ENCODE assay signal across 18 cellular contexts in genomic region chr5:7493622-7494021, GRCh38.
A peak's percentile ranks its signal among the peaks of the same experiment; 100 is the strongest.
DNase-seq lines count a peak whose midpoint lies in the region; ATAC-seq and TF ChIP-seq lines count a peak whose summit lies in the region.
"Had no signal": no experiment of that assay in that cellular context is flagged by ENCODE, and none has a peak within 500 bp of the region (broad histone marks: within the 10 kb centered on the region; RNA-seq: fewer than 3 reads in every experiment).

No MANE protein-coding gene starts in this region.

- no peak for TF ChIP-seq POLR2A in transverse colon (IDR thresholded peaks at IDR 0.05)

- H3K27ac Mint-ChIP-seq in stimulated activated memory B cell treated with anti-CD40 and anti-IgM and Interleukin-4, amounts not matched to agents 10 μg/mL and 1 μg/mL and 100 μg/mL, for 72 hours: no peak overlapping the region
- H3K27ac Mint-ChIP-seq: B cell; CD4-positive, CD25-positive, alpha-beta regulatory T cell; CD8-positive, alpha-beta T cell; H9 had no signal

- H4K5ac ChIP-seq in mesendoderm (ENCODE audit: low read length): no peak overlapping the region

- H3K36me3 ChIP-seq in mesendoderm (ENCODE audit: control insufficient read depth, insufficient read depth, low read length): no peaks in the 10 kb centered on the region
- H3K36me3 ChIP-seq in transverse colon: no peaks in the 10 kb centered on the region
- H3K36me3 ChIP-seq in effector memory CD4-positive, alpha-beta T cell (ENCODE audit: control insufficient read depth, insufficient read depth, low read length): no peaks in the 10 kb centered on the region
- H3K36me3 ChIP-seq: BLaER1 had no signal

- peaks cover 18% of the 10 kb centered on the region for H3K79me1 ChIP-seq in mesendoderm (ENCODE audit: low read length)

- no CpG with 5 or more reads among the region's 5 CpGs for WGBS in mesendoderm (ENCODE audit: extremely low coverage, insufficient coverage, low lambda C conversion rate)
- WGBS in transverse colon (ENCODE audit: low coverage in 1 of 2), 2 donors: 67 to 84% methylated on average over 4 to 5 of the region's 5 CpGs

- H2BK120ac ChIP-seq in mesendoderm (ENCODE audit: low read depth, low read length): no peak overlapping the region

- H3K4me3 ChIP-seq in mesendoderm (ENCODE audit: low read length): no peak overlapping the region
- H3K4me3 ChIP-seq in transverse colon: no peak overlapping the region
- H3K4me3 ChIP-seq in effector memory CD4-positive, alpha-beta T cell (ENCODE audit: insufficient read depth, low read depth, low read length, poor library complexity, severe bottlenecking): no peak overlapping the region
- H3K4me3 ChIP-seq: BLaER1, GM23248 had no signal

- H3K4me1 Mint-ChIP-seq in stimulated activated memory B cell treated with anti-CD40 and anti-IgM and Interleukin-4, amounts not matched to agents 10 μg/mL and 1 μg/mL and 100 μg/mL, for 72 hours: no peaks in the 10 kb centered on the region
- H3K4me1 Mint-ChIP-seq: B cell; CD4-positive, CD25-positive, alpha-beta regulatory T cell had no signal

- no peak overlapping the region for H4K8ac ChIP-seq in mesendoderm (ENCODE audit: low read depth, low read length)

- peak overlapping the region; percentile 8 for H3K18ac ChIP-seq in mesendoderm (ENCODE audit: low read length)

- no peak overlapping the region for H3K4me2 ChIP-seq in mesendoderm (ENCODE audit: low read length)
- H3K4me2 ChIP-seq: BLaER1 had no signal

- H3K9me3 ChIP-seq in transverse colon: no peaks in the 10 kb centered on the region
- no peaks in the 10 kb centered on the region for H3K9me3 ChIP-seq in effector memory CD4-positive, alpha-beta T cell (ENCODE audit: control insufficient read depth, low read length)
- H3K9me3 ChIP-seq: Caco-2 had no signal

- peak; percentile 20 for ATAC-seq in stimulated activated memory B cell treated with anti-CD40 and anti-IgM and Interleukin-4, amounts not matched to agents 10 μg/mL and 1 μg/mL and 100 μg/mL, for 72 hours
- ATAC-seq: CD8-positive, alpha-beta T cell; HCT116 had no signal

- no peaks in the 10 kb centered on the region for H3K27me3 Mint-ChIP-seq in stimulated activated memory B cell treated with anti-CD40 and anti-IgM and Interleukin-4, amounts not matched to agents 10 μg/mL and 1 μg/mL and 100 μg/mL, for 72 hours
- H3K27me3 Mint-ChIP-seq: B cell; CD4-positive, CD25-positive, alpha-beta regulatory T cell had no signal

- H3K56ac ChIP-seq in mesendoderm (ENCODE audit: low read length): no peak overlapping the region

- H3K79me2 ChIP-seq in mesendoderm (ENCODE audit: control insufficient read depth, insufficient read depth, low read length): peaks cover 44% of the 10 kb centered on the region

- no peaks in the 10 kb centered on the region for H3K36me3 Mint-ChIP-seq in stimulated activated memory B cell treated with anti-CD40 and anti-IgM and Interleukin-4, amounts not matched to agents 10 μg/mL and 1 μg/mL and 100 μg/mL, for 72 hours
- H3K36me3 Mint-ChIP-seq: CD4-positive, CD25-positive, alpha-beta regulatory T cell; CD8-positive, alpha-beta T cell had no signal

- H3K27me3 ChIP-seq in mesendoderm (ENCODE audit: insufficient read depth, low read length, poor library complexity): no peaks in the 10 kb centered on the region
- H3K27me3 ChIP-seq in transverse colon: no peaks in the 10 kb centered on the region
- no peaks in the 10 kb centered on the region for H3K27me3 ChIP-seq in effector memory CD4-positive, alpha-beta T cell (replicated peaks; ENCODE audit: control insufficient read depth, insufficient read depth, low read length, poor library complexity, severe bottlenecking)
- H3K27me3 ChIP-seq: BLaER1 had no signal

- H2BK15ac ChIP-seq in mesendoderm (replicated peaks; ENCODE audit: low read depth): no peak overlapping the region

- H3K4me1 ChIP-seq in mesendoderm (ENCODE audit: control insufficient read depth, low read depth, low read length) (peaks cover 17% of the 10 kb centered on the region), transverse colon (no peaks in the 10 kb centered on the region)
- no peaks in the 10 kb centered on the region for H3K4me1 ChIP-seq in effector memory CD4-positive, alpha-beta T cell (ENCODE audit: control insufficient read depth, insufficient read depth, low read length, poor library complexity, severe bottlenecking)
- H3K4me1 ChIP-seq: Caco-2 had no signal

- no peak overlapping the region for H2BK5ac ChIP-seq in mesendoderm (ENCODE audit: low read length)

- TF ChIP-seq CTCF in transverse colon (IDR thresholded peaks at IDR 0.05): no peak

- no peak overlapping the region for H3K23ac ChIP-seq in mesendoderm (ENCODE audit: low read length)

- H3K27ac ChIP-seq in mesendoderm (ENCODE audit: low read depth, low read length): no peak overlapping the region
- no peak overlapping the region for H3K27ac ChIP-seq in transverse colon
- no peak overlapping the region for H3K27ac ChIP-seq in effector memory CD4-positive, alpha-beta T cell (ENCODE audit: insufficient read depth, low read length, poor library complexity, severe bottlenecking)
- H3K27ac ChIP-seq: 22Rv1, BLaER1, C4-2B, GM23248 had no signal

- intact Hi-C loops in transverse colon (cut with DNase I; ENCODE audit: low total_unique reads): no loop called here

- no peak overlapping the region for H2AK5ac ChIP-seq in mesendoderm (ENCODE audit: low read length)

- DNase-seq in NOMO-1 treated with DMSO at 0.1 percent for 48 hours (lab: John Stamatoyannopoulos, UW; ENCODE audit: unreplicated experiment): peak; percentile 4
- DNase-seq in NOMO-1 treated with dmso at 0.1 percent for 144 hours (lab: John Stamatoyannopoulos, UW; ENCODE audit: unreplicated experiment): no peak
- no peak for DNase-seq in mesendoderm
- DNase-seq in transverse colon: no peak
- no peak for DNase-seq in effector memory CD4-positive, alpha-beta T cell
- DNase-seq: Caco-2; CD4-positive, CD25-positive, alpha-beta regulatory T cell; CD8-positive, alpha-beta T cell; DMS153; DND-41; GM23248; H9 had no signal

- in situ Hi-C loops in transverse colon (cut with MboI; ENCODE audit: low pct_ligation_motif_present in 1 of 4, low pct_unique_long_range_greater_than_20kb in 1 of 4, low sequenced_read_pairs in 3 of 4): no loop called here

- H3K9ac ChIP-seq in mesendoderm (ENCODE audit: low read length): no peak overlapping the region
- H3K9ac ChIP-seq: BLaER1, GM23248 had no signal

- peaks cover 8% of the 10 kb centered on the region for H3K9me3 Mint-ChIP-seq in stimulated activated memory B cell treated with anti-CD40 and anti-IgM and Interleukin-4, amounts not matched to agents 10 μg/mL and 1 μg/mL and 100 μg/mL, for 72 hours

- H3K4ac ChIP-seq in mesendoderm (ENCODE audit: low read depth, low read length): no peak overlapping the region

- no peak overlapping the region for H3K4me3 Mint-ChIP-seq in stimulated activated memory B cell treated with anti-CD40 and anti-IgM and Interleukin-4, amounts not matched to agents 10 μg/mL and 1 μg/mL and 100 μg/mL, for 72 hours
- H3K4me3 Mint-ChIP-seq: B cell; CD4-positive, CD25-positive, alpha-beta regulatory T cell; CD8-positive, alpha-beta T cell; H9 had no signal

- TF ChIP-seq EP300 in transverse colon (IDR thresholded peaks at IDR 0.05; ENCODE audit: low read depth): no peak
